13 cellular contexts compared by ENCODE assay signal in genomic region chr4:70979445-70980008, GRCh38.
DNase-seq lines count a peak whose midpoint lies in the region; ATAC-seq lines count a peak whose summit lies in the region.
"Had no signal": no experiment of that assay in that cellular context is flagged by ENCODE, and none has a peak within 500 bp of the region (broad histone marks: within the 10 kb centered on the region; RNA-seq: fewer than 3 reads in every experiment).

No MANE protein-coding gene starts in this region.

- ATAC-seq in GM18868 (IDR thresholded peaks at IDR 0.05; ENCODE audit: unreplicated experiment) (peak; percentile 93), HG03342 (IDR thresholded peaks at IDR 0.05; ENCODE audit: unreplicated experiment) (peak; percentile 74)
- ATAC-seq: activated CD8-positive, alpha-beta memory T cell treated with anti-CD3 and anti-CD28 coated beads, Interleukin-2, amount 10 ng/mL, durations not matched to agents 7 days and 5 days; heart left ventricle had no signal

- DNase-seq in RPMI8226: peak; percentile 36
- peak; percentile 52 for DNase-seq in pons (ENCODE audit: low spot score)
- no peak for DNase-seq in stimulated activated CD4-positive, alpha-beta T cell treated with anti-CD3 and anti-CD28 coated beads, Interleukin-2, amount 100 ng/mL, for 24 hours
- no peak for DNase-seq in caudate nucleus (lab: John Stamatoyannopoulos, UW)
- no peak for DNase-seq in DMS153 treated with DMSO at 0.1 percent for 48 hours (lab: John Stamatoyannopoulos, UW; ENCODE audit: unreplicated experiment)
- DNase-seq in NCI-H1694 (lab: John Stamatoyannopoulos, UW): no peak
- DNase-seq: activated CD8-positive, alpha-beta memory T cell treated with anti-CD3 and anti-CD28 coated beads, Interleukin-2, amount 10 ng/mL, durations not matched to agents 7 days and 5 days; effector CD4-positive, alpha-beta T cell; GM23248; heart left ventricle; NCI-H774 had no signal

- no peak overlapping the region for H3K27ac ChIP-seq in caudate nucleus (ENCODE audit: low read depth, low read length)
- H3K27ac ChIP-seq: GM23248 had no signal

Comparison
In these comparisons a context has a peak if more than half of its experiments do, and no peak if none do; other contexts are left out.
1. DNase-seq: peak in RPMI8226 (single experiment) and pons (single experiment); none in stimulated activated CD4-positive, alpha-beta T cell treated with anti-CD3 and anti-CD28 coated beads, Interleukin-2, amount 100 ng/mL, for 24 hours (0 of 2), caudate nucleus (0 of 61), DMS153 treated with DMSO at 0.1 percent for 48 hours (single experiment) and NCI-H1694 (single experiment).